8 cellular contexts compared by ENCODE assay signal in genomic region chr4:140098481-140099132, GRCh38. TPM values are rescaled to one million over a fixed set of nuclear protein-coding genes. Genes with fewer than 3 reads are reported as not detected.
DNase-seq lines count a peak whose midpoint lies in the region; FAIRE-seq and TF ChIP-seq lines count a peak whose summit lies in the region.

No MANE protein-coding gene starts in this region.

- TF ChIP-seq POLR2A in breast epithelium (IDR thresholded peaks at IDR 0.05) = no peak

- peak overlapping the region; percentile 35 for H3K4me3 Mint-ChIP-seq in activated naive CD4-positive, alpha-beta T cell treated with anti-CD3 and anti-CD28 coated beads, Interleukin-2, amount 50 U/mL, for 24 hours

- peaks cover 12 to 18% of the 10 kb centered on the region in 2 donors for H3K4me1 ChIP-seq in breast epithelium
- peaks cover 0 to 32% of the 10 kb centered on the region in 2 donors for H3K4me1 ChIP-seq in small intestine (ENCODE audit: control insufficient read depth in 2 of 2, insufficient read depth in 1 of 2, low read depth in 1 of 2, low read length in 1 of 2)

- H3K27ac Mint-ChIP-seq in activated naive CD4-positive, alpha-beta T cell treated with anti-CD3 and anti-CD28 coated beads, Interleukin-2, amount 50 U/mL, for 24 hours = peak overlapping the region; percentile 68

- H3K9me3 ChIP-seq in breast epithelium (no peaks in the 10 kb centered on the region), small intestine (ENCODE audit: control insufficient read depth, low read depth) (no peaks in the 10 kb centered on the region)

- peak in 1 of 3 donors; percentile 26 for TF ChIP-seq CTCF in breast epithelium (IDR thresholded peaks at IDR 0.05)

- H3K27me3 Mint-ChIP-seq in activated naive CD4-positive, alpha-beta T cell treated with anti-CD3 and anti-CD28 coated beads, Interleukin-2, amount 50 U/mL, for 24 hours = no peaks in the 10 kb centered on the region

- H3K36me3 ChIP-seq in breast epithelium = no peaks in the 10 kb centered on the region
- no peaks in the 10 kb centered on the region for H3K36me3 ChIP-seq in small intestine (ENCODE audit: control insufficient read depth in 2 of 2, insufficient read depth in 2 of 2, low read length in 2 of 2)

- intact Hi-C loops in breast epithelium (cut with DNase I; ENCODE audit: low total_unique reads) = loop anchor here (1.0 to 2.0 kb wide), 2 partner anchors 36 to 62 kb away; no protein-coding TSS in a partner anchor

- 13 to 40% (median 26%) methylated on average over 5 of the region's 5 CpGs for WGBS in small intestine, 3 donors

- peak overlapping the region in 2 of 3 donors; percentile 31 to 57 for H3K4me3 ChIP-seq in breast epithelium
- no peak overlapping the region for H3K4me3 ChIP-seq in small intestine (ENCODE audit: low read depth in 1 of 2, low read length in 2 of 2)

- H3K36me3 Mint-ChIP-seq in activated naive CD4-positive, alpha-beta T cell treated with anti-CD3 and anti-CD28 coated beads, Interleukin-2, amount 50 U/mL, for 24 hours = peaks cover 2% of the 10 kb centered on the region

- H3K27me3 ChIP-seq in breast epithelium (no peaks in the 10 kb centered on the region), small intestine (ENCODE audit: control insufficient read depth in 2 of 2, insufficient read depth in 2 of 2, low read length in 2 of 2) (no peaks in the 10 kb centered on the region)

- no peaks in the 10 kb centered on the region for H3K9me3 Mint-ChIP-seq in activated naive CD4-positive, alpha-beta T cell treated with anti-CD3 and anti-CD28 coated beads, Interleukin-2, amount 50 U/mL, for 24 hours

- FAIRE-seq in urothelium cell line (lab: Jason Lieb, UNC) (no peak), small intestine (lab: Jason Lieb, UNC) (no peak)

- DNase-seq in activated naive CD4-positive, alpha-beta T cell treated with anti-CD3 and anti-CD28 coated beads, Interleukin-2, amount 50 U/mL, for 16 hours = no peak
- DNase-seq in breast epithelium (ENCODE audit: low spot score in 2 of 2) (no peak), lung microvascular endothelial cell (ENCODE audit: low read depth in 2 of 2) (peak; percentile 67 to 93), urothelium cell line (ENCODE audit: low spot score) (peak; percentile 72), NCI-H2171 (lab: John Stamatoyannopoulos, UW) (no peak), small intestine (no peak), NCI-H1436 (lab: John Stamatoyannopoulos, UW) (no peak)

- peaks cover 85% of the 10 kb centered on the region for H3K4me1 Mint-ChIP-seq in activated naive CD4-positive, alpha-beta T cell treated with anti-CD3 and anti-CD28 coated beads, Interleukin-2, amount 50 U/mL, for 24 hours

- H3K27ac ChIP-seq in breast epithelium = peak overlapping the region; percentile 85 to 88
- peak overlapping the region in 1 of 2 donors; percentile 76 for H3K27ac ChIP-seq in small intestine (ENCODE audit: low read depth in 1 of 2, low read length in 1 of 2)

RNA-seq across cellular contexts. Expression of gene MAML3, which starts 55.4 kb away (rescaled TPM):
- total RNA-seq in breast epithelium (10 to 100 TPM in 2 of 3 donors, 1 to 10 TPM in 1; 5.0 to 16.8 (median 11.1) TPM), lung microvascular endothelial cell (4.0 and 4.8 TPM in 2 replicates)
- 1 to 10 TPM; 1.4 to 5.3 (median 1.6) TPM for polyA plus RNA-seq in small intestine

Comparison
In these comparisons a context has a peak if more than half of its experiments do, and no peak if none do; other contexts are left out.
1. DNase-seq: peak in lung microvascular endothelial cell (2 of 2) and urothelium cell line (single experiment); none in activated naive CD4-positive, alpha-beta T cell treated with anti-CD3 and anti-CD28 coated beads, Interleukin-2, amount 50 U/mL, for 16 hours (single experiment), breast epithelium (0 of 2), NCI-H2171 (single experiment), small intestine (single experiment) and NCI-H1436 (single experiment).
2. H3K4me3 ChIP-seq: peak in breast epithelium (2 of 3); none in small intestine (0 of 2).